Comparison of ENCODE assay signal across 22 cellular contexts in genomic region chr3:99933971-99934750, GRCh38.
DNase-seq lines count a peak whose midpoint lies in the region; ATAC-seq, FAIRE-seq and TF ChIP-seq lines count a peak whose summit lies in the region.
"Had no signal": no experiment of that assay in that cellular context is flagged by ENCODE, and none has a peak within 500 bp of the region (broad histone marks: within the 10 kb centered on the region; RNA-seq: fewer than 3 reads in every experiment).

No MANE protein-coding gene starts in this region.

- no peak for DNase-seq in H54 (ENCODE audit: insufficient read length, low spot score)
- DNase-seq in endodermal cell, result peak; percentile 51
- DNase-seq in mesendoderm, result peak; percentile 98
- no peak for DNase-seq in smooth muscle cell (lab: John Stamatoyannopoulos, UW; ENCODE audit: unreplicated experiment)
- DNase-seq in NCI-H1694 (lab: John Stamatoyannopoulos, UW), result no peak
- no peak for DNase-seq in NCI-H2107 (lab: John Stamatoyannopoulos, UW)
- DNase-seq: ACHN; CD4-positive, alpha-beta T cell; GOT3; MV-4-11; NCI-H1105 treated with DMSO at 0.1 percent for 48 hours; NCI-H1694 treated with DMSO at 0.1 percent for 48 hours; NCI-H2081 treated with DMSO at 0.1 percent for 48 hours; NCI-H446; NCI-H526; OCI-M1 had no signal

- H4K8ac ChIP-seq in mesendoderm (ENCODE audit: low read depth, low read length), result no peak overlapping the region

- no peaks in the 10 kb centered on the region for H3K36me3 ChIP-seq in endodermal cell (ENCODE audit: control insufficient read depth, insufficient read depth, low read length)
- H3K36me3 ChIP-seq in mesendoderm (ENCODE audit: control insufficient read depth, insufficient read depth, low read length), result no peaks in the 10 kb centered on the region
- no peaks in the 10 kb centered on the region for H3K36me3 ChIP-seq in smooth muscle cell (ENCODE audit: low read depth)

- H4K5ac ChIP-seq in mesendoderm (ENCODE audit: low read length), result no peak overlapping the region

- no peak overlapping the region for H3K56ac ChIP-seq in mesendoderm (ENCODE audit: low read length)

- peak overlapping the region; percentile 20 for H3K4ac ChIP-seq in mesendoderm (ENCODE audit: low read depth, low read length)

- H4K20me1 ChIP-seq in smooth muscle cell (ENCODE audit: low read depth), result no peaks in the 10 kb centered on the region

- H3K9me3 Mint-ChIP-seq in endodermal cell, result no peaks in the 10 kb centered on the region
- H3K9me3 Mint-ChIP-seq: CD4-positive, alpha-beta T cell; IgD-negative memory B cell had no signal

- TF ChIP-seq CTCF in endodermal cell (conservative IDR thresholded peaks at IDR 0.05) (no peak), smooth muscle cell (IDR thresholded peaks at IDR 0.05; ENCODE audit: borderline replicate concordance, insufficient read depth, poor library complexity, severe bottlenecking) (no peak)

- H3K4me3 ChIP-seq in endodermal cell (ENCODE audit: low read length), result peak overlapping the region; percentile 32
- H3K4me3 ChIP-seq in mesendoderm (ENCODE audit: low read length), result no peak overlapping the region
- H3K4me3 ChIP-seq in smooth muscle cell, result no peak overlapping the region
- H3K4me3 ChIP-seq: BLaER1 had no signal

- H2BK5ac ChIP-seq in mesendoderm (ENCODE audit: low read length), result no peak overlapping the region

- no peaks in the 10 kb centered on the region for H3K27me3 Mint-ChIP-seq in endodermal cell (ENCODE audit: insufficient read depth)
- H3K27me3 Mint-ChIP-seq: CD4-positive, alpha-beta T cell; IgD-negative memory B cell had no signal

- no peak overlapping the region for H3K27ac Mint-ChIP-seq in endodermal cell
- H3K27ac Mint-ChIP-seq: CD4-positive, alpha-beta T cell had no signal

- H3K79me1 ChIP-seq in mesendoderm (ENCODE audit: low read length), result no peaks in the 10 kb centered on the region

- no peak overlapping the region for H3K18ac ChIP-seq in mesendoderm (ENCODE audit: low read length)

- WGBS in endodermal cell (ENCODE audit: insufficient coverage in 1 of 2, insufficient read length in 1 of 2), 2 experiments, result 67 to 90% methylated on average over 3 to 5 of the region's 5 CpGs
- no CpG with 5 or more reads among the region's 5 CpGs for WGBS in mesendoderm (ENCODE audit: extremely low coverage, insufficient coverage, low lambda C conversion rate)
- 88% methylated on average over 5 of the region's 5 CpGs for WGBS in smooth muscle cell (ENCODE audit: low lambda C conversion rate)

- no peak overlapping the region for H3K4me3 Mint-ChIP-seq in endodermal cell
- H3K4me3 Mint-ChIP-seq: CD4-positive, alpha-beta T cell; IgD-negative memory B cell had no signal

- no peaks in the 10 kb centered on the region for H3K27me3 ChIP-seq in endodermal cell (ENCODE audit: control insufficient read depth, insufficient read depth, low read length, poor library complexity, severe bottlenecking)
- no peaks in the 10 kb centered on the region for H3K27me3 ChIP-seq in mesendoderm (ENCODE audit: insufficient read depth, low read length, poor library complexity)
- no peaks in the 10 kb centered on the region for H3K27me3 ChIP-seq in smooth muscle cell (ENCODE audit: low read depth)
- H3K27me3 ChIP-seq: BLaER1 had no signal

- H3K4me1 ChIP-seq in endodermal cell (ENCODE audit: control insufficient read depth, insufficient read depth, low read length), result peaks cover 11% of the 10 kb centered on the region
- peaks cover 7% of the 10 kb centered on the region for H3K4me1 ChIP-seq in mesendoderm (ENCODE audit: control insufficient read depth, low read depth, low read length)
- H3K4me1 ChIP-seq in smooth muscle cell (ENCODE audit: low read depth), result peaks cover 15% of the 10 kb centered on the region

- peaks cover 12% of the 10 kb centered on the region for H3F3A ChIP-seq in smooth muscle cell (ENCODE audit: low read depth)

- no peaks in the 10 kb centered on the region for H3K79me2 ChIP-seq in mesendoderm (ENCODE audit: control insufficient read depth, insufficient read depth, low read length)
- H3K79me2 ChIP-seq in smooth muscle cell (ENCODE audit: low read depth), result no peaks in the 10 kb centered on the region

- FAIRE-seq in H54 (lab: Jason Lieb, UNC), result peak; percentile 27
- FAIRE-seq: GM12891, RCC 7860 had no signal

- H2AK5ac ChIP-seq in mesendoderm (ENCODE audit: low read length), result no peak overlapping the region

- peak overlapping the region; percentile 22 for H2AFZ ChIP-seq in smooth muscle cell (ENCODE audit: low read depth)

- H3K4me1 Mint-ChIP-seq in endodermal cell, result peaks cover 48% of the 10 kb centered on the region

- no peak overlapping the region for H2BK15ac ChIP-seq in mesendoderm (replicated peaks; ENCODE audit: low read depth)

- H3K36me3 Mint-ChIP-seq in endodermal cell (ENCODE audit: low read depth), result peaks cover 3% of the 10 kb centered on the region
- H3K36me3 Mint-ChIP-seq: IgD-negative memory B cell had no signal

- H3K23ac ChIP-seq in mesendoderm (ENCODE audit: low read length), result no peak overlapping the region

- no peak for TF ChIP-seq POLR2A in H54 (IDR thresholded peaks at IDR 0.05; ENCODE audit: low read depth, low read length)

- peak overlapping the region; percentile 6 for H2BK120ac ChIP-seq in mesendoderm (ENCODE audit: low read depth, low read length)

- H3K9ac ChIP-seq in endodermal cell (ENCODE audit: extremely low read depth, low read length, poor library complexity, severe bottlenecking) (no peak overlapping the region), mesendoderm (ENCODE audit: low read length) (no peak overlapping the region), smooth muscle cell (ENCODE audit: low read depth) (no peak overlapping the region)
- H3K9ac ChIP-seq: BLaER1 had no signal

- H3K4me2 ChIP-seq in mesendoderm (ENCODE audit: low read length), result no peak overlapping the region
- no peak overlapping the region for H3K4me2 ChIP-seq in smooth muscle cell
- H3K4me2 ChIP-seq: BLaER1 had no signal

- ATAC-seq in GM18870 (IDR thresholded peaks at IDR 0.05; ENCODE audit: unreplicated experiment), result no peak
- ATAC-seq: HCT116 had no signal

- H3K27ac ChIP-seq in endodermal cell (ENCODE audit: low read depth, low read length), result no peak overlapping the region
- H3K27ac ChIP-seq in mesendoderm (ENCODE audit: low read depth, low read length), result no peak overlapping the region
- H3K27ac ChIP-seq in smooth muscle cell (ENCODE audit: low read depth), result no peak overlapping the region
- H3K27ac ChIP-seq: BLaER1 had no signal

- H3K9me3 ChIP-seq in endodermal cell (ENCODE audit: control insufficient read depth, low read length), result no peaks in the 10 kb centered on the region
- no peaks in the 10 kb centered on the region for H3K9me3 ChIP-seq in smooth muscle cell (replicated peaks; ENCODE audit: low read depth)
- H3K9me3 ChIP-seq: BLaER1 had no signal

Comparison
In these comparisons a context has a peak if more than half of its experiments do, and no peak if none do; other contexts are left out.
1. DNase-seq: peak in endodermal cell (single experiment) and mesendoderm (single experiment); none in H54 (single experiment), smooth muscle cell (single experiment), NCI-H1694 (single experiment) and NCI-H2107 (single experiment).